9 cellular contexts compared by ENCODE assay signal in the genomic region with DNA sequence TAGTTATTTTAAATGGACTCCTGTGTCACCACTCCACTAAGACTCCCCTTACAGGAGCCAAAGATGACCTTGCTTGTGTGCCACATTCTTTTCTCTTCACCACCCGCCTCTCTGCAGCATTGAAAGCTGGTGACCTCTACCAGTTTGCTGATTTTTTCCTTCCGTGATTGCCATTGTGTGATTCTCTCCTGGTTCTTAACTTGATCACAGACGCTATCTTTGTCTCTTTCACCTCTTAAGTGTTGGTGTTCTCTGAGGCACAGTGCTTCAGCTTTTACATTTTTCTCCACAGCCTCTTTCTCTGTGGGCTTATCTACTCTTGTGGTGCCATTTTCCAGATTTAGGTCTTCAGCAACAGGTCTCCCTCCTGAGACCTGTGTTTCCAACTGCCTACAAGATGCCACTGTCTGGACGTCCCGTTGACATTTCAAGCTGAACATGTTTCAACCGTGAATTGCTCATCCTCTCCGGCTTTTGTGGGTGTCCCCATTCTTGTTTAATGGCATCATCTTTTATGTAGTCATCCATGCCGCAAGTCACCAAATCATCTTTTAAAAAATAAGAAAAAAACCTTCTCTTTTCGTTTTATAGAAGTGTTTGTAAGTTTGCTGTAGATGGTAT. TPM values are rescaled to one million over a fixed set of nuclear protein-coding genes. Genes with fewer than 3 reads are reported as not detected.
A peak's percentile ranks its signal among the peaks of the same experiment; 100 is the strongest.
DNase-seq lines count a peak whose midpoint lies in the region; FAIRE-seq and TF ChIP-seq lines count a peak whose summit lies in the region.
"Had no signal": no experiment of that assay in that cellular context is flagged by ENCODE, and none has a peak within 500 bp of the region (broad histone marks: within the 10 kb centered on the region; RNA-seq: fewer than 3 reads in every experiment).

No MANE protein-coding gene starts in this region.

- in situ Hi-C loops in astrocyte of the spinal cord (cut with HindIII; ENCODE audit: low sequenced_read_pairs): no loop called here

- intact Hi-C loops in kidney (cut with DNase I): no loop called here

- H3K4me1 ChIP-seq in HUES6 (ENCODE audit: control insufficient read depth, insufficient read depth, low read length) (peaks cover 53% of the 10 kb centered on the region), kidney (ENCODE audit: control insufficient read depth in 1 of 2, insufficient read depth in 1 of 2, low read depth in 1 of 2, low read length in 2 of 2) (peaks cover 21 to 22% of the 10 kb centered on the region in 2 donors)

- peak; percentile 76 for DNase-seq in AG08395 (ENCODE audit: low spot score)
- DNase-seq in astrocyte of the spinal cord (ENCODE audit: low read depth, low spot score): peak; percentile 89
- peak; percentile 89 for DNase-seq in myocyte (ENCODE audit: low read depth)
- DNase-seq in H7: no peak
- DNase-seq in GM19239 (ENCODE audit: insufficient read length, low spot score): no peak
- DNase-seq in retina: no peak
- DNase-seq in kidney: no peak
- DNase-seq: Right ventricle myocardium superior had no signal

- FAIRE-seq in GM19239 (lab: Jason Lieb, UNC) (no peak), kidney (lab: Jason Lieb, UNC) (no peak)

- no peak for TF ChIP-seq CTCF in astrocyte of the spinal cord (IDR thresholded peaks at IDR 0.05; ENCODE audit: low read depth, low read length)
- TF ChIP-seq CTCF in kidney (IDR thresholded peaks at IDR 0.05; ENCODE audit: borderline replicate concordance, extremely low read depth, insufficient read depth): no peak

- H3K27me3 ChIP-seq in HUES6 (ENCODE audit: control insufficient read depth, insufficient read depth, low read length) (no peaks in the 10 kb centered on the region), H7 (ENCODE audit: control insufficient read depth, insufficient read depth, low read length) (no peaks in the 10 kb centered on the region)

- no peak overlapping the region; the same call in 1 of the 2 replicates for H3K4me3 ChIP-seq in HUES6 (ENCODE audit: low read depth, low read length)
- H3K4me3 ChIP-seq in astrocyte of the spinal cord (ENCODE audit: low read depth, low read length): no peak overlapping the region
- H3K4me3 ChIP-seq in H7 (ENCODE audit: insufficient read depth, low read depth, low read length): no peak overlapping the region
- no peak overlapping the region for H3K4me3 ChIP-seq in kidney (ENCODE audit: low read length in 2 of 2)

- H3K27ac ChIP-seq in HUES6 (ENCODE audit: low read depth, low read length) (peak overlapping the region; percentile 54), kidney (ENCODE audit: low read depth in 2 of 2, low read length in 2 of 2) (no peak overlapping the region)

- no peaks in the 10 kb centered on the region for H3K9me3 ChIP-seq in HUES6 (ENCODE audit: control insufficient read depth, insufficient read depth, low read depth, low read length)
- H3K9me3 ChIP-seq in kidney (ENCODE audit: control insufficient read depth in 1 of 2, low read length in 2 of 2): no peaks in the 10 kb centered on the region

- H3K9ac ChIP-seq in HUES6 (ENCODE audit: low read length) (peak overlapping the region; percentile 0), kidney (ENCODE audit: low read length in 2 of 2) (no peak overlapping the region)

- H3K36me3 ChIP-seq in HUES6 (ENCODE audit: control insufficient read depth, insufficient read depth, low read length): no peaks in the 10 kb centered on the region
- H3K36me3 ChIP-seq in H7 (replicated peaks; ENCODE audit: control insufficient read depth, insufficient read depth, low read length): no peaks in the 10 kb centered on the region
- no peaks in the 10 kb centered on the region for H3K36me3 ChIP-seq in kidney (ENCODE audit: control insufficient read depth in 1 of 2, insufficient read depth in 2 of 2, low read length in 2 of 2)

RNA-seq across cellular contexts. Expression of a gene that starts 26.5 kb away (rescaled TPM):
- total RNA-seq in myocyte (66.3 and 95.9 TPM in 2 replicates), kidney (218 TPM)
- polyA plus RNA-seq in myocyte (2012): 64.4 TPM
- total RNA-seq in H7 (2014; rRNA removed; shearing (Covaris generic)): 74.7 and 87.6 TPM in 2 replicates
- polyA plus RNA-seq in kidney (ENCODE audit: insufficient read depth, low read depth, low replicate concordance): 70.0 TPM

Comparison
In these comparisons a context has a peak if more than half of its experiments do, and no peak if none do; other contexts are left out.
1. DNase-seq: peak in AG08395 (single experiment), astrocyte of the spinal cord (single experiment) and myocyte (single experiment); none in H7 (single experiment), GM19239 (single experiment), retina (single experiment) and kidney (single experiment).